ENCODE assay signal across 8 cellular contexts in the genomic region with DNA sequence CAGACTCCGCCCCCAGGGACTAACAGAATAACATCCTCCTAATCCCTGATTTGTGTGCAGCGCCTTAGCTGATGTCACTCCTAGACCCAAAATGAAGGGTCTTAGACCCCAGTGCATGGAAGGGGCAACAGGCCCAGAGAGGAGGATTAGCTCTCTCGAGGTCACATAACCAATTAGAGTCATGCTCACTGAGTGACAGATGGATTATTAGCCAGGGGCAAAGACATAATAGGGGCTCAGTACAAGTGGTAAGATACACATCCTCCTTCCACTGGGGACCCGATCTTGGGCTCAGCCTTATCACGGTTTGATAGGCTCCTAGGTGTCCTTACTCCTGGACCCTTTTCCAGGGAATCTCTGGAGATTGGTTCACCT. TPM values are rescaled to one million over a fixed set of nuclear protein-coding genes. Genes with fewer than 3 reads are reported as not detected.
A peak's percentile ranks its signal among the peaks of the same experiment; 100 is the strongest.
DNase-seq lines count a peak whose midpoint lies in the region; ATAC-seq and TF ChIP-seq lines count a peak whose summit lies in the region.

No MANE protein-coding gene starts in this region.

- H3K4me1 Mint-ChIP-seq in activated naive CD4-positive, alpha-beta T cell treated with anti-CD3 and anti-CD28 coated beads, Interleukin-2, amount 50 U/mL, for 24 hours = peaks cover 27% of the 10 kb centered on the region
- peaks cover 45% of the 10 kb centered on the region for H3K4me1 Mint-ChIP-seq in type B pancreatic cell (ENCODE audit: unreplicated experiment)

- H3K27ac ChIP-seq in angular gyrus (ENCODE audit: low read depth, low read length) = peak overlapping the region; percentile 98

- no peaks in the 10 kb centered on the region for H3K9me3 Mint-ChIP-seq in activated naive CD4-positive, alpha-beta T cell treated with anti-CD3 and anti-CD28 coated beads, Interleukin-2, amount 50 U/mL, for 24 hours
- no peaks in the 10 kb centered on the region for H3K9me3 Mint-ChIP-seq in type B pancreatic cell

- peak overlapping the region; percentile 70 for H3K27ac Mint-ChIP-seq in activated naive CD4-positive, alpha-beta T cell treated with anti-CD3 and anti-CD28 coated beads, Interleukin-2, amount 50 U/mL, for 24 hours
- H3K27ac Mint-ChIP-seq in type B pancreatic cell = peak overlapping the region; percentile 100

- peak overlapping the region; percentile 86 for H3K4me3 Mint-ChIP-seq in activated naive CD4-positive, alpha-beta T cell treated with anti-CD3 and anti-CD28 coated beads, Interleukin-2, amount 50 U/mL, for 24 hours
- peak overlapping the region; percentile 98 for H3K4me3 Mint-ChIP-seq in type B pancreatic cell

- no peak for TF ChIP-seq POLR2A in lower leg skin (IDR thresholded peaks at IDR 0.05)

- ATAC-seq in esophagus mucosa (no peak), GM19467 (IDR thresholded peaks at IDR 0.05; ENCODE audit: unreplicated experiment) (no peak)

- H3K36me3 Mint-ChIP-seq in activated naive CD4-positive, alpha-beta T cell treated with anti-CD3 and anti-CD28 coated beads, Interleukin-2, amount 50 U/mL, for 24 hours = no peaks in the 10 kb centered on the region
- H3K36me3 Mint-ChIP-seq in type B pancreatic cell = no peaks in the 10 kb centered on the region

- no peaks in the 10 kb centered on the region for H3K27me3 Mint-ChIP-seq in activated naive CD4-positive, alpha-beta T cell treated with anti-CD3 and anti-CD28 coated beads, Interleukin-2, amount 50 U/mL, for 24 hours
- peaks cover 7% of the 10 kb centered on the region for H3K27me3 Mint-ChIP-seq in type B pancreatic cell

- DNase-seq in activated naive CD4-positive, alpha-beta T cell (lab: John Stamatoyannopoulos, UW) = no peak
- DNase-seq in lower leg skin (ENCODE audit: low spot score in 2 of 2) (no peak), type B pancreatic cell (ENCODE audit: extremely low spot score, unreplicated experiment) (no peak), NCI-H146 (lab: John Stamatoyannopoulos, UW) (no peak)

- intact Hi-C loops in lower leg skin (cut with DNase I; ENCODE audit: low total_unique reads) = loop anchor here (10.0 kb wide), 1 partner anchor 130 kb away; no protein-coding TSS in a partner anchor

- TF ChIP-seq CTCF in lower leg skin (IDR thresholded peaks at IDR 0.05) = no peak
- no peak for TF ChIP-seq CTCF in type B pancreatic cell (conservative IDR thresholded peaks at IDR 0.05)

- H3K4me3 ChIP-seq in lower leg skin (ENCODE audit: low read depth, poor library complexity, severe bottlenecking) = peak overlapping the region; percentile 83

- 26 to 28% methylated on average over 5 of the region's 5 CpGs for WGBS in lower leg skin, 2 donors

RNA-seq across cellular contexts. Expression of gene TP53INP2, which starts 0.9 kb away (rescaled TPM):
- 10 to 100 TPM in 2 of 4 donors, 1 to 10 TPM in 2; 3.8 to 12.0 (median 8.5) TPM for total RNA-seq in lower leg skin
- total RNA-seq in type B pancreatic cell (ENCODE audit: low replicate concordance) = 39.6 and 60.7 TPM in 2 replicates
- 34.1 TPM for total RNA-seq in esophagus mucosa

RNA-seq across cellular contexts. Expression of gene PIGU, which starts 28.1 kb away (rescaled TPM):
- total RNA-seq in lower leg skin (10 to 100 TPM in 1 of 4 donors, 1 to 10 TPM in 3; 5.1 to 16.4 (median 8.5) TPM), type B pancreatic cell (ENCODE audit: low replicate concordance) (41.5 and 46.2 TPM in 2 replicates), esophagus mucosa (15.5 TPM)
